Comparison of ENCODE assay signal across 31 cellular contexts in genomic region chr12:127552838-127553237, GRCh38.
DNase-seq lines count a peak whose midpoint lies in the region; ATAC-seq, FAIRE-seq and TF ChIP-seq lines count a peak whose summit lies in the region.
"Had no signal": no experiment of that assay in that cellular context is flagged by ENCODE, and none has a peak within 500 bp of the region (broad histone marks: within the 10 kb centered on the region; RNA-seq: fewer than 3 reads in every experiment).

No MANE protein-coding gene starts in this region.

- no peaks in the 10 kb centered on the region for H3K9me3 ChIP-seq in K562 (replicated peaks; ENCODE audit: control insufficient read depth, insufficient read depth, low read depth, low read length)
- H3K9me3 ChIP-seq in H1 (ENCODE audit: insufficient read depth in 2 of 2, low read depth in 1 of 2, low read length in 1 of 2) = no peaks in the 10 kb centered on the region
- no peaks in the 10 kb centered on the region for H3K9me3 ChIP-seq in suprapubic skin
- H3K9me3 ChIP-seq: A549, BE2C, Caco-2 had no signal

- no peak overlapping the region for H4K5ac ChIP-seq in H1 (ENCODE audit: insufficient read length, low read depth, low read length)

- no peak for DNase-seq in K562 (ENCODE audit: extremely low read depth in 1 of 4, low spot score in 3 of 4)
- no peak for DNase-seq in H1 (ENCODE audit: low read depth in 1 of 2, low spot score in 2 of 2)
- no peak for DNase-seq in suprapubic skin (ENCODE audit: low spot score in 2 of 2)
- DNase-seq in GM10266 (ENCODE audit: extremely low spot score) = no peak
- DNase-seq: 8988T; ACHN; AML-193; BE2C; C1 segment of cervical spinal cord; Caco-2; Calu3; CD4-positive, alpha-beta memory T cell; CD4-positive, alpha-beta T cell; CD4-positive, CD25-positive, alpha-beta regulatory T cell; CD8-positive, alpha-beta memory T cell; CD8-positive, alpha-beta T cell; COR-L47; DMS 273 treated with DMSO at 0.1 percent for 48 hours; DMS153; DMS53; DMS79; DMS79 treated with DMSO at 0.1 percent for 48 hours; DND-41; EL had no signal

- no peak overlapping the region for H4K91ac ChIP-seq in H1 (replicated peaks; ENCODE audit: insufficient read length, low read length)

- H2BK20ac ChIP-seq in H1 (ENCODE audit: low read length) = no peak overlapping the region

- H3K79me1 ChIP-seq in H1 (ENCODE audit: low read depth, low read length) = no peaks in the 10 kb centered on the region

- H3K4me1 ChIP-seq in K562 (replicated peaks in 1 of 2; ENCODE audit: control insufficient read depth in 2 of 2, insufficient read depth in 2 of 2, low read length in 2 of 2) = no peaks in the 10 kb centered on the region
- peaks cover 0 to 5% (median 0%) of the 10 kb centered on the region in 4 experiments; a peak in 2 of 7 replicates for H3K4me1 ChIP-seq in H1 (replicated peaks in 1 of 4; ENCODE audit: control insufficient read depth in 3 of 4, insufficient read depth in 4 of 4, low read length in 3 of 4)
- no peaks in the 10 kb centered on the region for H3K4me1 ChIP-seq in suprapubic skin
- H3K4me1 ChIP-seq: A549, BE2C, Caco-2 had no signal

- H2BK15ac ChIP-seq in H1 (ENCODE audit: low read length) = no peak overlapping the region

- intact Hi-C loops in K562 (cut with micrococcal nuclease) = no loop called here

- no peak overlapping the region for H2BK12ac ChIP-seq in H1 (ENCODE audit: low read depth, low read length)

- no peak overlapping the region for H3K18ac ChIP-seq in H1 (ENCODE audit: extremely low read depth, low read length)

- no peaks in the 10 kb centered on the region for H3K79me2 ChIP-seq in K562 (ENCODE audit: control insufficient read depth, insufficient read depth, low read length)
- H3K79me2 ChIP-seq in H1 (ENCODE audit: control insufficient read depth in 1 of 2, insufficient read depth in 2 of 2, low read length in 2 of 2) = no peaks in the 10 kb centered on the region

- H2AFZ ChIP-seq in K562 (ENCODE audit: low read depth, low read length) (no peak overlapping the region), H1 (ENCODE audit: low read length) (no peak overlapping the region)

- H2BK5ac ChIP-seq in H1 (ENCODE audit: low read depth, low read length) = no peak overlapping the region

- FAIRE-seq in K562 (lab: Jason Lieb, UNC) (no peak), H1 (lab: Jason Lieb, UNC) (no peak)
- FAIRE-seq: A204.1, A549, D721Med had no signal

- no peak overlapping the region for H3K4me2 ChIP-seq in K562 (ENCODE audit: insufficient read depth, low read length)
- H3K4me2 ChIP-seq in H1 (ENCODE audit: insufficient read depth in 1 of 2, low read depth in 2 of 2, low read length in 2 of 2) = no peak overlapping the region
- H3K4me2 ChIP-seq: A549; BLaER1; BLaER1 treated with 17β-estradiol and CSF1 and Interleukin-3, amounts not matched to agents 10 nM and 100 nM had no signal

- H4K8ac ChIP-seq in H1 (ENCODE audit: extremely low read depth, insufficient read depth, low read length) = no peak overlapping the region

- no peak overlapping the region for H3K56ac ChIP-seq in H1 (replicated peaks; ENCODE audit: insufficient read length, low read depth, low read length)

- no peak overlapping the region for H3K23ac ChIP-seq in H1 (ENCODE audit: insufficient read length)

- no TSS peak for BruUV-seq in K562 (replicated peaks; lab: Mats Ljungman, UMichigan)

- H3K9me1 ChIP-seq in K562 (ENCODE audit: control insufficient read depth, insufficient read depth, low read length) = no peaks in the 10 kb centered on the region

- H3K14ac ChIP-seq in H1 (ENCODE audit: insufficient read length) = no peak overlapping the region

- no peak for TF ChIP-seq RAD21 in K562 (CRISPR knock-in tag; conservative IDR thresholded peaks at IDR 0.05 in 1 of 2, IDR thresholded peaks at IDR 0.05 in 1 of 2)
- TF ChIP-seq RAD21 in H1 (IDR thresholded peaks at IDR 0.05 in 1 of 2, conservative IDR thresholded peaks at IDR 0.05 in 1 of 2; ENCODE audit: low read depth in 2 of 2, low read length in 2 of 2) = no peak

- CTCF ChIA-PET in K562 (lab: Yijun Ruan, JAX; ENCODE audit: low intra/inter-chr PET ratio) (no interaction called here), H1 (lab: Charles Lee; ENCODE audit: partially characterized antibody) (no interaction called here)

- H2BK120ac ChIP-seq in H1 (replicated peaks; ENCODE audit: low read depth, low read length) = no peak overlapping the region

- no peaks in the 10 kb centered on the region for H3K36me3 ChIP-seq in K562 (ENCODE audit: control insufficient read depth, insufficient read depth, low read length)
- H3K36me3 ChIP-seq in H1 (ENCODE audit: control insufficient read depth in 2 of 4, insufficient read depth in 4 of 4, low read length in 3 of 4) = no peaks in the 10 kb centered on the region
- H3K36me3 ChIP-seq in suprapubic skin = no peaks in the 10 kb centered on the region
- H3K36me3 ChIP-seq: BE2C; BLaER1; BLaER1 treated with 17β-estradiol and CSF1 and Interleukin-3, amounts not matched to agents 10 nM and 100 nM had no signal

- TF ChIP-seq POLR2A in K562 (conservative IDR thresholded peaks at IDR 0.05) (no peak), H1 (IDR thresholded peaks at IDR 0.05; ENCODE audit: control extremely low read depth in 1 of 2, low read depth in 2 of 2, low read length in 2 of 2) (no peak), suprapubic skin (IDR thresholded peaks at IDR 0.05) (no peak)

- WGBS in K562 (ENCODE audit: insufficient coverage, low coverage, missing lambda C conversion rate) = 0% methylated on average over 1 of the region's 1 CpG
- 47% methylated on average over 1 of the region's 1 CpG; no CpG with 5 or more reads in 1 of the 2 experiments for WGBS in H1 (ENCODE audit: extremely low coverage in 1 of 2, insufficient coverage in 1 of 2, insufficient read length in 1 of 2, insufficient replicate concordance in 2 of 2, low coverage in 1 of 2, low lambda C conversion rate in 2 of 2, missing lambda C conversion rate in 1 of 2), 2 experiments
- WGBS in suprapubic skin = 36% methylated on average over 1 of the region's 1 CpG

- no peaks in the 10 kb centered on the region for H3K23me2 ChIP-seq in H1 (ENCODE audit: low read depth, low read length)

- POLR2A ChIA-PET in K562 (lab: Yijun Ruan, JAX) = no interaction called here
- POLR2A ChIA-PET in H1 (lab: Charles Lee; ENCODE audit: partially characterized antibody) = no interaction called here

- H3K4me3 ChIP-seq in K562 = no peak overlapping the region
- H3K4me3 ChIP-seq in H1 (ENCODE audit: extremely low read depth in 1 of 4, insufficient read depth in 2 of 4, low read depth in 3 of 4, low read length in 4 of 4) = no peak overlapping the region
- H3K4me3 ChIP-seq in suprapubic skin = no peak overlapping the region
- H3K4me3 ChIP-seq: A549; BLaER1; BLaER1 treated with 17β-estradiol and CSF1 and Interleukin-3, amounts not matched to agents 10 nM and 100 nM had no signal

- no peak for TF ChIP-seq EP300 in K562 (IDR thresholded peaks at IDR 0.05; ENCODE audit: low read length)
- TF ChIP-seq EP300 in H1 (IDR thresholded peaks at IDR 0.05; ENCODE audit: borderline replicate concordance in 1 of 2, low read depth in 2 of 2, low read length in 2 of 2) = no peak
- TF ChIP-seq EP300 in suprapubic skin (IDR thresholded peaks at IDR 0.05) = no peak

- H3K9ac ChIP-seq in K562 (ENCODE audit: insufficient read depth in 1 of 2, low read depth in 2 of 2, low read length in 2 of 2) = no peak overlapping the region
- H3K9ac ChIP-seq in H1 (replicated peaks in 1 of 4; ENCODE audit: extremely low read depth in 1 of 4, low read depth in 3 of 4, low read length in 3 of 4) = no peak overlapping the region
- H3K9ac ChIP-seq: BLaER1; BLaER1 treated with 17β-estradiol and CSF1 and Interleukin-3, amounts not matched to agents 10 nM and 100 nM had no signal

- no peak overlapping the region for H3K27ac ChIP-seq in K562 (ENCODE audit: extremely low read depth, low read depth, low read length)
- H3K27ac ChIP-seq in H1 (ENCODE audit: low read depth, low read length) = no peak overlapping the region
- H3K27ac ChIP-seq in suprapubic skin = no peak overlapping the region
- H3K27ac ChIP-seq: 22Rv1; A549; BLaER1; BLaER1 treated with 17β-estradiol and CSF1 and Interleukin-3, amounts not matched to agents 10 nM and 100 nM; C4-2B had no signal

- no peak for TF ChIP-seq CTCF in K562 (IDR thresholded peaks at IDR 0.05 in 2 of 3, conservative IDR thresholded peaks at IDR 0.05 in 1 of 3; ENCODE audit: insufficient read depth in 2 of 3, low read depth in 1 of 3, low read length in 3 of 3)
- no peak for TF ChIP-seq CTCF in H1 (IDR thresholded peaks at IDR 0.05; ENCODE audit: control extremely low read depth in 1 of 3, insufficient read depth in 1 of 3, low read depth in 1 of 3, low read length in 3 of 3)
- no peak for TF ChIP-seq CTCF in suprapubic skin (IDR thresholded peaks at IDR 0.05)
- TF ChIP-seq CTCF in GM10266 (IDR thresholded peaks at IDR 0.05; ENCODE audit: control insufficient read depth, insufficient read depth, low read depth, missing control alignments) = no peak

- no peaks in the 10 kb centered on the region for H3K27me3 ChIP-seq in K562 (ENCODE audit: control insufficient read depth in 2 of 2, insufficient read depth in 2 of 2, low read length in 2 of 2)
- no peaks in the 10 kb centered on the region for H3K27me3 ChIP-seq in H1 (replicated peaks in 1 of 4; ENCODE audit: control insufficient read depth in 3 of 4, extremely low read depth in 1 of 4, insufficient read depth in 3 of 4, low read length in 3 of 4)
- H3K27me3 ChIP-seq in suprapubic skin = no peaks in the 10 kb centered on the region
- H3K27me3 ChIP-seq: BE2C; BLaER1; BLaER1 treated with 17β-estradiol and CSF1 and Interleukin-3, amounts not matched to agents 10 nM and 100 nM had no signal

- ATAC-seq in K562 = no peak
- ATAC-seq: A549; CD8-positive, alpha-beta T cell had no signal

- no peak overlapping the region for H2AK5ac ChIP-seq in H1 (ENCODE audit: low read depth, low read length)

- H4K20me1 ChIP-seq in K562 (replicated peaks; ENCODE audit: control insufficient read depth, insufficient read depth, low read length) (no peaks in the 10 kb centered on the region), H1 (replicated peaks in 1 of 2; ENCODE audit: control insufficient read depth in 1 of 2, insufficient read depth in 2 of 2, low read length in 2 of 2) (no peaks in the 10 kb centered on the region)
- H4K20me1 ChIP-seq: BLaER1; BLaER1 treated with 17β-estradiol and CSF1 and Interleukin-3, amounts not matched to agents 10 nM and 100 nM had no signal

- no peak overlapping the region for H3K4ac ChIP-seq in H1 (replicated peaks; ENCODE audit: insufficient read length, low read depth, low read length)

- in situ Hi-C loops in K562 (cut with MboI) = no loop called here

TF ChIP-seq in K562, 482 proteins besides CTCF, POLR2A, EP300 and RAD21:
- TF ChIP-seq RBM25 (IDR thresholded peaks at IDR 0.05; ENCODE audit: low read depth, low read length, severe bottlenecking) (peak; percentile 91), ZNF583 (CRISPR knock-in tag; IDR thresholded peaks at IDR 0.05) (no peak)

TF ChIP-seq in H1, 55 proteins besides CTCF, POLR2A, EP300 and RAD21 (continues in another document):
- TF ChIP-seq GTF2F1 (IDR thresholded peaks at IDR 0.05; ENCODE audit: borderline replicate concordance, low read depth, low read length) = no peak
- TF ChIP-seq YY1 (IDR thresholded peaks at IDR 0.05; ENCODE audit: low read depth, low read length) = no peak
- TF ChIP-seq SUZ12 (IDR thresholded peaks at IDR 0.05; ENCODE audit: low read length) = no peak
- no peak for TF ChIP-seq SAP30 (IDR thresholded peaks at IDR 0.05; ENCODE audit: insufficient read depth, insufficient replicate concordance, low read length)
- TF ChIP-seq KDM1A (IDR thresholded peaks at IDR 0.05; ENCODE audit: borderline replicate concordance, low read length) = peak; percentile 66

Comparison
In these comparisons a context has a peak if more than half of its experiments do, and no peak if none do; other contexts are left out.
1. Of the 49 proteins assayed by ChIP-seq in both K562 and H1: peak only in K562: none; only in H1: KDM1A; in both: none; in neither: 48.